ENCODE assay signal across 8 cellular contexts in genomic region chr12:68040450-68041075, GRCh38.
DNase-seq lines count a peak whose midpoint lies in the region; ATAC-seq and FAIRE-seq lines count a peak whose summit lies in the region.

No MANE protein-coding gene starts in this region.

- H3K36me3 Mint-ChIP-seq in memory B cell: peaks cover 3% of the 10 kb centered on the region

- ATAC-seq in GM18511 (IDR thresholded peaks at IDR 0.05; ENCODE audit: unreplicated experiment) (peak; percentile 55), HG03460 (IDR thresholded peaks at IDR 0.05; ENCODE audit: unreplicated experiment) (peak; percentile 48), memory B cell (ENCODE audit: low read depth) (peak; percentile 51)

- FAIRE-seq in A204.1 (lab: Jason Lieb, UNC): peak; percentile 87

- DNase-seq in NCI-H69 (lab: John Stamatoyannopoulos, UW): peak; percentile 80
- DNase-seq in activated CD4-positive, alpha-beta T cell treated with anti-CD3 and anti-CD28 coated beads, Interleukin-2, amount 50 U/mL, for 48 hours: peak; percentile 71 to 78
- DNase-seq in effector CD4-positive, alpha-beta T cell: peak; percentile 38
- DNase-seq in memory B cell (ENCODE audit: low spot score in 2 of 2): peak; percentile 56 to 61
- peak; percentile 18 to 38 for DNase-seq in stimulated activated CD8-positive, alpha-beta memory T cell treated with anti-CD3 and anti-CD28 coated beads, Interleukin-15, amount 100 ng/mL, for 48 hours (ENCODE audit: low read depth in 2 of 2)

- H3K9me3 Mint-ChIP-seq in memory B cell: peaks cover 2% of the 10 kb centered on the region

- no peak overlapping the region for H3K4me3 Mint-ChIP-seq in memory B cell

- peaks cover 20% of the 10 kb centered on the region for H3K4me1 Mint-ChIP-seq in memory B cell

- H3K27ac Mint-ChIP-seq in memory B cell: peak overlapping the region; percentile 3

- no peaks in the 10 kb centered on the region for H3K27me3 Mint-ChIP-seq in memory B cell

Comparison
In these comparisons a context has a peak if more than half of its experiments do, and no peak if none do; other contexts are left out.
1. Peak in every context shown above with its lines: DNase-seq and ATAC-seq.
2. DNase-seq: peak in every context shown above with its lines; median percentile 80 in NCI-H69; 74 in activated CD4-positive, alpha-beta T cell treated with anti-CD3 and anti-CD28 coated beads, Interleukin-2, amount 50 U/mL, for 48 hours; 58 in memory B cell; 38 in effector CD4-positive, alpha-beta T cell; 28 in stimulated activated CD8-positive, alpha-beta memory T cell treated with anti-CD3 and anti-CD28 coated beads, Interleukin-15, amount 100 ng/mL, for 48 hours.